In the genomic region with DNA sequence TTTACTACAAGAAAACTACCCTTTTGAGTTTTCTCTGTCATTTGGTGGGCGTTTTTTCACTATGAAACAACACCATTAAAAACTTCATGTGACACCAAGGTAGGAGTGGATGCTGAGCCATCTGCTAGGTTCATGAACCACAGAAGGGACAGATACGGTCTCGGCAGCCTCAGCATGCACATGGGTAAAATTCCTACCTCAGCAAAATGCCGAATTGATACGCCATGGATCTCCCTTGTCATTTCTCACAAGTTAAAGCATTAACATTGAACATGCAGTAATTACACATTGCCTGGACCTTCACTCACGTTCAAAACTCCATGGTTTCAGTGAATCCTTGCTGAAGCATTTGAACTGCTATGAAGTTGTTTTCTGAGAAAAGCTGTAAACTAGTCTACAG, we compare ENCODE assay signal across 22 cellular contexts.
DNase-seq lines count a peak whose midpoint lies in the region; ATAC-seq, FAIRE-seq and TF ChIP-seq lines count a peak whose summit lies in the region.
"Had no signal": no experiment of that assay in that cellular context is flagged by ENCODE, and none has a peak within 500 bp of the region (broad histone marks: within the 10 kb centered on the region; RNA-seq: fewer than 3 reads in every experiment).

No MANE protein-coding gene starts in this region.

- H3K4ac ChIP-seq in IMR-90 (ENCODE audit: low read depth, low read length), result no peak overlapping the region

- H3K36me3 Mint-ChIP-seq in stimulated activated effector memory CD8-positive, alpha-beta T cell treated with anti-CD3 and anti-CD28 coated beads, Interleukin-12 subunit alpha, Interleukin-12 subunit beta, amount 100 ng/mL, for 72 hours, result no peaks in the 10 kb centered on the region
- H3K36me3 Mint-ChIP-seq: CD8-positive, alpha-beta T cell had no signal

- no peak overlapping the region for H4K5ac ChIP-seq in IMR-90 (ENCODE audit: low read depth, low read length)

- no peak for TF ChIP-seq EP300 in A549 (IDR thresholded peaks at IDR 0.05)

- dilution Hi-C loops in IMR-90 (cut with HindIII; ENCODE audit: low sequenced_read_pairs, unreplicated experiment), result no loop called here

- TF ChIP-seq POLR2A in A549 (IDR thresholded peaks at IDR 0.05; ENCODE audit: low read length) (no peak), IMR-90 (IDR thresholded peaks at IDR 0.05; ENCODE audit: low read depth, low read length) (no peak)

- no peak overlapping the region for H2BK120ac ChIP-seq in IMR-90 (ENCODE audit: low read depth, low read length)

- H4K91ac ChIP-seq in IMR-90 (ENCODE audit: insufficient read depth, low read depth, low read length), result no peak overlapping the region

- WGBS in A549 (ENCODE audit: missing lambda C conversion rate), result 40% methylated on average over 6 of the region's 6 CpGs
- no CpG with 5 or more reads among the region's 6 CpGs for WGBS in IMR-90 (ENCODE audit: extremely low coverage in 2 of 2, insufficient read length in 1 of 2), 2 experiments

- no peak overlapping the region for H3K27ac Mint-ChIP-seq in stimulated activated effector memory CD8-positive, alpha-beta T cell treated with anti-CD3 and anti-CD28 coated beads, Interleukin-12 subunit alpha, Interleukin-12 subunit beta, amount 100 ng/mL, for 72 hours
- H3K27ac Mint-ChIP-seq: B cell; CD4-positive, alpha-beta T cell; CD8-positive, alpha-beta T cell had no signal

- H4K20me1 ChIP-seq in IMR-90 (ENCODE audit: insufficient read depth, low read length), result no peaks in the 10 kb centered on the region
- H4K20me1 ChIP-seq: BLaER1 treated with 17β-estradiol and CSF1 and Interleukin-3, amounts not matched to agents 10 nM and 100 nM had no signal

- H3K4me1 ChIP-seq in A549, result no peaks in the 10 kb centered on the region
- no peaks in the 10 kb centered on the region for H3K4me1 ChIP-seq in IMR-90 (ENCODE audit: control insufficient read depth, insufficient read depth, low read length)
- H3K4me1 ChIP-seq in kidney (ENCODE audit: control insufficient read depth in 1 of 2, insufficient read depth in 1 of 2, low read depth in 1 of 2, low read length in 2 of 2), result no peaks in the 10 kb centered on the region
- H3K4me1 ChIP-seq: Caco-2 had no signal

- H2AFZ ChIP-seq in IMR-90 (replicated peaks; ENCODE audit: low read length, poor library complexity), result no peak overlapping the region

- H3K23ac ChIP-seq in IMR-90 (ENCODE audit: low read depth, low read length), result no peak overlapping the region

- H3K79me1 ChIP-seq in IMR-90 (ENCODE audit: low read depth in 1 of 2, low read length in 2 of 2), result no peaks in the 10 kb centered on the region

- no peak overlapping the region for H3K18ac ChIP-seq in IMR-90 (ENCODE audit: low read depth, low read length)

- FAIRE-seq in A549 (lab: Jason Lieb, UNC) (no peak), kidney (lab: Jason Lieb, UNC) (no peak)
- FAIRE-seq: A204.1, D721Med, G401.6, GM12891, GM19239 had no signal

- no peak overlapping the region for H3K4me3 ChIP-seq in A549
- no peak overlapping the region for H3K4me3 ChIP-seq in IMR-90 (ENCODE audit: insufficient read depth, low read depth, low read length)
- H3K4me3 ChIP-seq in kidney (ENCODE audit: low read length in 2 of 2), result no peak overlapping the region
- H3K4me3 ChIP-seq: BLaER1 treated with 17β-estradiol and CSF1 and Interleukin-3, amounts not matched to agents 10 nM and 100 nM had no signal

- H3K9me3 Mint-ChIP-seq in stimulated activated effector memory CD8-positive, alpha-beta T cell treated with anti-CD3 and anti-CD28 coated beads, Interleukin-12 subunit alpha, Interleukin-12 subunit beta, amount 100 ng/mL, for 72 hours, result no peaks in the 10 kb centered on the region
- H3K9me3 Mint-ChIP-seq: CD4-positive, alpha-beta T cell; CD8-positive, alpha-beta T cell had no signal

- no peak overlapping the region for H2BK5ac ChIP-seq in IMR-90 (ENCODE audit: low read depth, low read length, poor library complexity, severe bottlenecking)

- no peak for TF ChIP-seq CTCF in A549 (IDR thresholded peaks at IDR 0.05)
- TF ChIP-seq CTCF in IMR-90 (conservative IDR thresholded peaks at IDR 0.05; ENCODE audit: low read depth, low read length), result no peak
- TF ChIP-seq CTCF in kidney (IDR thresholded peaks at IDR 0.05; ENCODE audit: borderline replicate concordance, extremely low read depth, insufficient read depth), result no peak

- no peak overlapping the region for H3K4me3 Mint-ChIP-seq in stimulated activated effector memory CD8-positive, alpha-beta T cell treated with anti-CD3 and anti-CD28 coated beads, Interleukin-12 subunit alpha, Interleukin-12 subunit beta, amount 100 ng/mL, for 72 hours
- H3K4me3 Mint-ChIP-seq: B cell; CD4-positive, alpha-beta T cell; CD8-positive, alpha-beta T cell had no signal

- H3K27me3 ChIP-seq in IMR-90 (ENCODE audit: control insufficient read depth, insufficient read depth, low read length), result no peaks in the 10 kb centered on the region; the same call in 1 of the 2 replicates
- H3K27me3 ChIP-seq: BLaER1 treated with 17β-estradiol and CSF1 and Interleukin-3, amounts not matched to agents 10 nM and 100 nM had no signal

- POLR2A ChIA-PET in A549 (lab: Yijun Ruan, JAX), result no interaction called here
- POLR2A ChIA-PET in IMR-90 (lab: Charles Lee; ENCODE audit: unreplicated experiment), result no interaction called here

- BruUV-seq in IMR-90 (replicated peaks; lab: Mats Ljungman, UMichigan), result no TSS peak

- no peak overlapping the region for H2BK15ac ChIP-seq in IMR-90 (ENCODE audit: low read depth, low read length)

- H2AK5ac ChIP-seq in IMR-90 (ENCODE audit: low read depth, low read length), result no peak overlapping the region

- CTCF ChIA-PET in A549 (lab: Yijun Ruan, JAX) (no interaction called here), IMR-90 (lab: Yijun Ruan, JAX) (no interaction called here)

- no peaks in the 10 kb centered on the region for H3K36me3 ChIP-seq in IMR-90 (ENCODE audit: control insufficient read depth, insufficient read depth, low read length)
- H3K36me3 ChIP-seq in kidney (ENCODE audit: control insufficient read depth in 1 of 2, insufficient read depth in 2 of 2, low read length in 2 of 2), result no peaks in the 10 kb centered on the region
- H3K36me3 ChIP-seq: BLaER1 treated with 17β-estradiol and CSF1 and Interleukin-3, amounts not matched to agents 10 nM and 100 nM had no signal

- intact Hi-C loops in IMR-90 (cut with micrococcal nuclease) (no loop called here), kidney (cut with DNase I) (no loop called here)

- H3K4me2 ChIP-seq in A549, result no peak overlapping the region
- H3K4me2 ChIP-seq in IMR-90 (ENCODE audit: low read depth, low read length), result no peak overlapping the region
- H3K4me2 ChIP-seq: BLaER1 treated with 17β-estradiol and CSF1 and Interleukin-3, amounts not matched to agents 10 nM and 100 nM had no signal

- in situ Hi-C loops in IMR-90 (cut with MboI; ENCODE audit: low sequenced_read_pairs), result no loop called here

- H3K9ac ChIP-seq in IMR-90 (ENCODE audit: low read depth, low read length), result no peak overlapping the region
- H3K9ac ChIP-seq in kidney (ENCODE audit: low read length in 2 of 2), result no peak overlapping the region
- H3K9ac ChIP-seq: BLaER1 treated with 17β-estradiol and CSF1 and Interleukin-3, amounts not matched to agents 10 nM and 100 nM had no signal

- H3K9me3 ChIP-seq in A549 (no peaks in the 10 kb centered on the region), IMR-90 (ENCODE audit: control insufficient read depth, insufficient read depth, low read length) (no peaks in the 10 kb centered on the region), kidney (ENCODE audit: control insufficient read depth in 1 of 2, low read length in 2 of 2) (no peaks in the 10 kb centered on the region)
- H3K9me3 ChIP-seq: BLaER1 treated with 17β-estradiol and CSF1 and Interleukin-3, amounts not matched to agents 10 nM and 100 nM; Caco-2 had no signal

- no peak for TF ChIP-seq RAD21 in A549 (conservative IDR thresholded peaks at IDR 0.05 in 1 of 2, IDR thresholded peaks at IDR 0.05 in 1 of 2)
- TF ChIP-seq RAD21 in IMR-90 (IDR thresholded peaks at IDR 0.05; ENCODE audit: low read length), result no peak

- no peak overlapping the region for H2BK20ac ChIP-seq in IMR-90 (ENCODE audit: low read depth, low read length)

- no peak overlapping the region for H2AK9ac ChIP-seq in IMR-90 (replicated peaks; ENCODE audit: low read depth, low read length, poor library complexity)

- H3K9me1 ChIP-seq in IMR-90 (ENCODE audit: insufficient read depth, low read length), result no peaks in the 10 kb centered on the region

- H4K8ac ChIP-seq in IMR-90 (ENCODE audit: low read depth in 2 of 2, low read length in 2 of 2), result no peak overlapping the region

- H3K27ac ChIP-seq in A549, result no peak overlapping the region
- H3K27ac ChIP-seq in IMR-90 (ENCODE audit: insufficient read depth, low read length), result no peak overlapping the region
- H3K27ac ChIP-seq in kidney (ENCODE audit: low read depth in 2 of 2, low read length in 2 of 2), result no peak overlapping the region
- H3K27ac ChIP-seq: BLaER1 treated with 17β-estradiol and CSF1 and Interleukin-3, amounts not matched to agents 10 nM and 100 nM; C4-2B had no signal

- no peak overlapping the region for H3K14ac ChIP-seq in IMR-90 (replicated peaks; ENCODE audit: low read depth, low read length)

- peaks cover 13% of the 10 kb centered on the region for H3K4me1 Mint-ChIP-seq in stimulated activated effector memory CD8-positive, alpha-beta T cell treated with anti-CD3 and anti-CD28 coated beads, Interleukin-12 subunit alpha, Interleukin-12 subunit beta, amount 100 ng/mL, for 72 hours
- H3K4me1 Mint-ChIP-seq: B cell had no signal

- H3K56ac ChIP-seq in IMR-90 (ENCODE audit: extremely low read depth, insufficient read depth, low read length), result no peak overlapping the region

- DNase-seq in A549 (ENCODE audit: low read depth in 1 of 2, low spot score in 1 of 2) (no peak), IMR-90 (no peak), anterior cingulate cortex (lab: John Stamatoyannopoulos, UW) (no peak), kidney (no peak), H4 (ENCODE audit: low spot score) (no peak)
- no peak for DNase-seq in stimulated activated effector memory CD8-positive, alpha-beta T cell treated with anti-CD3 and anti-CD28 coated beads, Interleukin-12 subunit alpha, Interleukin-12 subunit beta, amount 100 ng/mL, for 72 hours (ENCODE audit: low spot score in 2 of 2)
- DNase-seq: 8988T; AML-193; Caco-2; Calu3; CD4-positive, alpha-beta T cell; CD8-positive, alpha-beta T cell; DMS79 treated with DMSO at 0.1 percent for 48 hours; GF-D8 had no signal

- ATAC-seq in A549, result no peak
- no peak for ATAC-seq in IMR-90 (ENCODE audit: low read depth)
- peak; percentile 36 for ATAC-seq in stimulated activated effector memory CD8-positive, alpha-beta T cell treated with anti-CD3 and anti-CD28 coated beads, Interleukin-12 subunit alpha, Interleukin-12 subunit beta, amount 100 ng/mL, for 72 hours
- ATAC-seq: CD8-positive, alpha-beta T cell had no signal

TF ChIP-seq in A549, 52 proteins besides CTCF, POLR2A, EP300 and RAD21 (continues in another document):
- TF ChIP-seq SMC3 (IDR thresholded peaks at IDR 0.05) (no peak), JUN (IDR thresholded peaks at IDR 0.05) (no peak), JUNB (IDR thresholded peaks at IDR 0.05) (no peak), SREBF2 (IDR thresholded peaks at IDR 0.05) (no peak), NR3C1 (IDR thresholded peaks at IDR 0.05) (no peak)

TF ChIP-seq in IMR-90, 13 proteins besides CTCF, POLR2A, EP300 and RAD21:
- TF ChIP-seq MAFK (IDR thresholded peaks at IDR 0.05; ENCODE audit: low read depth, low read length), result peak; percentile 42
- no peak for TF ChIP-seq CHD1 (IDR thresholded peaks at IDR 0.05; ENCODE audit: low read depth, low read length)
TF ChIP-seq in IMR-90: peak in this region for 1.
